In genomic region chrX:48913605-48914366, GRCh38 we compare ENCODE assay signal across 15 cellular contexts. TPM values are rescaled to one million over a fixed set of nuclear protein-coding genes. Genes with fewer than 3 reads are reported as not detected.
DNase-seq lines count a peak whose midpoint lies in the region; ATAC-seq, FAIRE-seq and TF ChIP-seq lines count a peak whose summit lies in the region.
"Had no signal": no experiment of that assay in that cellular context is flagged by ENCODE, and none has a peak within 500 bp of the region (broad histone marks: within the 10 kb centered on the region; RNA-seq: fewer than 3 reads in every experiment).

No MANE protein-coding gene starts in this region.

- peak in 1 of 3 donors; percentile 21 for DNase-seq in CD4-positive, CD25-positive, alpha-beta regulatory T cell
- no peak for DNase-seq in GM19239 (ENCODE audit: insufficient read length, low spot score)
- no peak for DNase-seq in activated CD8-positive, alpha-beta T cell treated with anti-CD3 and anti-CD28 coated beads for 36 hours
- no peak for DNase-seq in NCI-H526 treated with DMSO at 0.1 percent for 48 hours (lab: John Stamatoyannopoulos, UW)
- DNase-seq in ureter (ENCODE audit: low spot score) = no peak
- DNase-seq in posterior vena cava (ENCODE audit: low spot score) = no peak
- DNase-seq in NCI-H446 (lab: John Stamatoyannopoulos, UW) = no peak
- DNase-seq: activated CD4-positive, CD25-positive, alpha-beta regulatory T cell; body of pancreas; dorsolateral prefrontal cortex; left cardiac atrium; NCI-H69; pancreas; Peyer's patch had no signal

- peak; percentile 26 for FAIRE-seq in GM19239 (lab: Jason Lieb, UNC)
- FAIRE-seq: pancreas had no signal

- POLR2A ChIA-PET in activated CD8-positive, alpha-beta T cell treated with anti-CD3 and anti-CD28 coated beads for 36 hours (lab: Charles Lee) = interaction anchor here (0.8 to 7.1 kb wide), 5 partner anchors 10 to 40 kb away, joined by 3 to 176 read pairs (median 5); partner anchors contain the start of genes PQBP1 and TIMM17B

- H3K27ac Mint-ChIP-seq in CD4-positive, CD25-positive, alpha-beta regulatory T cell = peak overlapping the region; percentile 51 to 95 (median 60)
- H3K27ac Mint-ChIP-seq in activated CD8-positive, alpha-beta T cell treated with anti-CD3 and anti-CD28 coated beads for 36 hours = peak overlapping the region; percentile 98

- no peaks in the 10 kb centered on the region for H3K27me3 ChIP-seq in CD4-positive, CD25-positive, alpha-beta regulatory T cell (ENCODE audit: control insufficient read depth, insufficient read depth, low read length)
- H3K27me3 ChIP-seq in iPS-20b (ENCODE audit: insufficient read depth, low read length) = no peaks in the 10 kb centered on the region
- H3K27me3 ChIP-seq: body of pancreas, Peyer's patch had no signal

- peak overlapping the region; percentile 94 to 97 (median 96) for H3K4me3 Mint-ChIP-seq in CD4-positive, CD25-positive, alpha-beta regulatory T cell
- H3K4me3 Mint-ChIP-seq in activated CD8-positive, alpha-beta T cell treated with anti-CD3 and anti-CD28 coated beads for 36 hours = peak overlapping the region; percentile 96

- H3K9ac ChIP-seq in iPS-20b (ENCODE audit: low read depth, low read length) = no peak overlapping the region

- H3K27me3 Mint-ChIP-seq in CD4-positive, CD25-positive, alpha-beta regulatory T cell = peaks cover 15% of the 10 kb centered on the region
- no peaks in the 10 kb centered on the region for H3K27me3 Mint-ChIP-seq in activated CD8-positive, alpha-beta T cell treated with anti-CD3 and anti-CD28 coated beads for 36 hours

- no peaks in the 10 kb centered on the region for H3K9me3 Mint-ChIP-seq in CD4-positive, CD25-positive, alpha-beta regulatory T cell
- no peaks in the 10 kb centered on the region for H3K9me3 Mint-ChIP-seq in activated CD8-positive, alpha-beta T cell treated with anti-CD3 and anti-CD28 coated beads for 36 hours

- peaks cover 36% of the 10 kb centered on the region for H3K4me1 ChIP-seq in CD4-positive, CD25-positive, alpha-beta regulatory T cell (ENCODE audit: control insufficient read depth, insufficient read depth, low read length, poor library complexity, severe bottlenecking)
- no peaks in the 10 kb centered on the region for H3K4me1 ChIP-seq in iPS-20b (ENCODE audit: insufficient read depth, low read length)
- H3K4me1 ChIP-seq: pancreas had no signal

- intact Hi-C loops in activated CD8-positive, alpha-beta T cell treated with anti-CD3 and anti-CD28 coated beads for 36 hours (cut with micrococcal nuclease) = no loop called here
- intact Hi-C loops in posterior vena cava (cut with DNase I) = loop anchor here in 1 of 2 donors (10.0 kb wide), 1 partner anchor 61 kb away; the partner anchor contains the start of gene KCND1

- peaks cover 49% of the 10 kb centered on the region for H3K36me3 ChIP-seq in CD4-positive, CD25-positive, alpha-beta regulatory T cell (ENCODE audit: control insufficient read depth, insufficient read depth, low read length)
- H3K36me3 ChIP-seq in iPS-20b (ENCODE audit: insufficient read depth, low read depth, low read length) = peaks cover 46% of the 10 kb centered on the region
- H3K36me3 ChIP-seq: pancreas had no signal

- H3K4me1 Mint-ChIP-seq in CD4-positive, CD25-positive, alpha-beta regulatory T cell = peaks cover 0 to 68% (median 20%) of the 10 kb centered on the region in 4 donors
- peaks cover 35% of the 10 kb centered on the region for H3K4me1 Mint-ChIP-seq in activated CD8-positive, alpha-beta T cell treated with anti-CD3 and anti-CD28 coated beads for 36 hours (ENCODE audit: low read depth)

- CTCF ChIA-PET in activated CD8-positive, alpha-beta T cell treated with anti-CD3 and anti-CD28 coated beads for 36 hours (lab: Charles Lee) = interaction anchor here (0.6 kb wide), 1 partner anchor 15 kb away, joined by 4 read pairs; no protein-coding TSS in a partner anchor

- H3K27ac ChIP-seq in CD4-positive, CD25-positive, alpha-beta regulatory T cell (ENCODE audit: insufficient read depth, low read length, poor library complexity, severe bottlenecking) = peak overlapping the region; percentile 89
- H3K27ac ChIP-seq in iPS-20b (ENCODE audit: low read length) = no peak overlapping the region
- H3K27ac ChIP-seq: body of pancreas, dorsolateral prefrontal cortex, pancreas had no signal

- peak overlapping the region; percentile 96 for H3K4me3 ChIP-seq in CD4-positive, CD25-positive, alpha-beta regulatory T cell (ENCODE audit: low read depth, low read length)
- H3K4me3 ChIP-seq in iPS-20b (ENCODE audit: low read length) = peak overlapping the region; percentile 22; the same call in 1 of the 2 replicates
- H3K4me3 ChIP-seq: body of pancreas, dorsolateral prefrontal cortex, pancreas had no signal

- ATAC-seq in CD4-positive, CD25-positive, alpha-beta regulatory T cell (ENCODE audit: low read depth in 2 of 2) = no peak
- ATAC-seq in activated CD8-positive, alpha-beta T cell treated with anti-CD3 and anti-CD28 coated beads for 36 hours = no peak
- ATAC-seq: body of pancreas, left cardiac atrium, pancreas had no signal

- H3K9me3 ChIP-seq in CD4-positive, CD25-positive, alpha-beta regulatory T cell (ENCODE audit: control insufficient read depth in 2 of 2, low read length in 2 of 2) = no peaks in the 10 kb centered on the region
- no peaks in the 10 kb centered on the region for H3K9me3 ChIP-seq in iPS-20b (ENCODE audit: insufficient read depth, low read depth, low read length)
- H3K9me3 ChIP-seq: body of pancreas, pancreas, Peyer's patch had no signal

- no peak for TF ChIP-seq CTCF in activated CD8-positive, alpha-beta T cell treated with anti-CD3 and anti-CD28 coated beads for 36 hours (IDR thresholded peaks at IDR 0.05)

- peaks cover 41% of the 10 kb centered on the region for H3K36me3 Mint-ChIP-seq in CD4-positive, CD25-positive, alpha-beta regulatory T cell
- H3K36me3 Mint-ChIP-seq in activated CD8-positive, alpha-beta T cell treated with anti-CD3 and anti-CD28 coated beads for 36 hours (ENCODE audit: low read depth) = peaks cover 58% of the 10 kb centered on the region

RNA-seq across cellular contexts. Expression of gene SLC35A2, which starts 2.3 kb away (rescaled TPM):
- 50.0 TPM for total RNA-seq in CD4-positive, CD25-positive, alpha-beta regulatory T cell
- polyA plus RNA-seq in CD4-positive, CD25-positive, alpha-beta regulatory T cell = 10 to 100 TPM in 2 of 4 donors, 1 to 10 TPM in 2; 7.4 to 13.8 (median 9.0) TPM
- 10 to 100 TPM; 14.7 to 15.0 TPM for total RNA-seq in activated CD8-positive, alpha-beta T cell treated with anti-CD3 and anti-CD28 coated beads for 36 hours
- total RNA-seq in ureter (38.4 TPM), posterior vena cava (10 to 100 TPM; 11.5 to 14.7 TPM)

RNA-seq across cellular contexts. Expression of gene PIM2, which starts 5.0 kb away (rescaled TPM):
- total RNA-seq in CD4-positive, CD25-positive, alpha-beta regulatory T cell = 391 TPM
- polyA plus RNA-seq in CD4-positive, CD25-positive, alpha-beta regulatory T cell = 100 to 1,000 TPM; 475 to 549 (median 501) TPM
- 100 to 1,000 TPM; 169 to 177 TPM for total RNA-seq in activated CD8-positive, alpha-beta T cell treated with anti-CD3 and anti-CD28 coated beads for 36 hours
- 13.6 TPM for total RNA-seq in ureter
- total RNA-seq in posterior vena cava = 1 to 10 TPM; 3.0 to 4.2 TPM

RNA-seq across cellular contexts. Expression of gene PQBP1, which starts 16.1 kb away (rescaled TPM):
- 70.0 TPM for total RNA-seq in CD4-positive, CD25-positive, alpha-beta regulatory T cell
- polyA plus RNA-seq in CD4-positive, CD25-positive, alpha-beta regulatory T cell = 10 to 100 TPM; 83.7 to 98.9 (median 95.8) TPM
- total RNA-seq in activated CD8-positive, alpha-beta T cell treated with anti-CD3 and anti-CD28 coated beads for 36 hours = 10 to 100 TPM; 63.9 to 66.5 TPM
- 65.1 TPM for total RNA-seq in ureter
- 10 to 100 TPM; 43.2 to 48.9 TPM for total RNA-seq in posterior vena cava

RNA-seq across cellular contexts. Expression of gene TIMM17B, which starts 16.2 kb away (rescaled TPM):
- 31.4 TPM for total RNA-seq in CD4-positive, CD25-positive, alpha-beta regulatory T cell
- 10 to 100 TPM; 47.6 to 65.1 (median 55.2) TPM for polyA plus RNA-seq in CD4-positive, CD25-positive, alpha-beta regulatory T cell
- total RNA-seq in activated CD8-positive, alpha-beta T cell treated with anti-CD3 and anti-CD28 coated beads for 36 hours = 10 to 100 TPM; 50.1 to 52.2 TPM
- 50.6 TPM for total RNA-seq in ureter
- 10 to 100 TPM; 25.2 to 29.0 TPM for total RNA-seq in posterior vena cava

RNA-seq across cellular contexts. Expression of gene OTUD5, which starts 43.6 kb away (rescaled TPM):
- total RNA-seq in CD4-positive, CD25-positive, alpha-beta regulatory T cell = 110 TPM
- 10 to 100 TPM; 20.2 to 38.2 (median 26.4) TPM for polyA plus RNA-seq in CD4-positive, CD25-positive, alpha-beta regulatory T cell
- 10 to 100 TPM; 50.6 to 51.5 TPM for total RNA-seq in activated CD8-positive, alpha-beta T cell treated with anti-CD3 and anti-CD28 coated beads for 36 hours
- 53.8 TPM for total RNA-seq in ureter
- 10 to 100 TPM; 36.0 to 36.9 TPM for total RNA-seq in posterior vena cava

Comparison
In these comparisons a context has a peak if more than half of its experiments do, and no peak if none do; other contexts are left out.
1. RNA of gene PIM2, which starts 5.0 kb away (total RNA-seq): 391 TPM in CD4-positive, CD25-positive, alpha-beta regulatory T cell (single experiment) and 169 to 177 TPM in activated CD8-positive, alpha-beta T cell treated with anti-CD3 and anti-CD28 coated beads for 36 hours; 13.6 TPM in ureter (single experiment) and 3.0 to 4.2 TPM in posterior vena cava; every median in the first group is over 10 times any median in the second.